In the genomic region with DNA sequence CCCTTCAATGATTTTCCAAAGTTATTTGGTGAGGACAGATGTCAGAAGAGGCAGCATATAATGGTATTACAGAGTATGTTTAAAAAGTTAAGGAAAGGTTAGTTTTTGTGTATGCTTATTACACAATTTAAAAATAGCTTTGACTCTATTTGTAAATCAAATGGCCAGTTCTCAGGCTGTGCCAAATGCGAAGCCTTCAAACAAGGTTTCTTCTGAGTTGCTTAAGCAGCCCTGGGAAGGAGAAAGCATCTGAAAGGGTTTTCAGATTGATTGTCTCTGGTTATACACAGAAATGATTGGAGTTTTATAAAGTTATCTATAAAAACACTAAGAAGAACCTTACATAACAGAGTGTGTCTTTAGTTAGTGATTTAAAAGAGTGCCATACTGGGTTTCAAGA, we compare ENCODE assay signal across 1 cellular context.
TF ChIP-seq lines count a peak whose summit lies in the region.

No MANE protein-coding gene starts in this region.

TF ChIP-seq in endothelial cell of umbilical vein, 7 proteins besides CTCF, POLR2A, EP300 and RAD21:
- TF ChIP-seq POLR2AphosphoS5 (IDR thresholded peaks at IDR 0.05; ENCODE audit: insufficient read depth, low read depth, low read length) (no peak), GATA2 (IDR thresholded peaks at IDR 0.05; ENCODE audit: insufficient read depth, insufficient read length, low read depth, low read length) (no peak), MYC (IDR thresholded peaks at IDR 0.05; ENCODE audit: low read depth, low read length) (no peak)
